1 cellular context compared by ENCODE assay signal in genomic region chr11:367956-368413, GRCh38.
A peak's percentile ranks its signal among the peaks of the same experiment; 100 is the strongest.
TF ChIP-seq lines count a peak whose summit lies in the region.

No MANE protein-coding gene starts in this region.

TF ChIP-seq in H1, 55 proteins besides CTCF, POLR2A, EP300 and RAD21:
- TF ChIP-seq MAX (IDR thresholded peaks at IDR 0.05) (0 out of 2 replicates have a peak, but pooled peaks have one; percentile 12), EGR1 (IDR thresholded peaks at IDR 0.05; ENCODE audit: borderline replicate concordance, low read depth, low read length) (0 out of 2 replicates have a peak, but pooled peaks have one; percentile 22), USF2 (IDR thresholded peaks at IDR 0.05; ENCODE audit: low read length) (no peak), PHF8 (conservative IDR thresholded peaks at IDR 0.05; ENCODE audit: low read depth, low read length) (no peak), HDAC2 (IDR thresholded peaks at IDR 0.05; ENCODE audit: borderline replicate concordance in 1 of 2, low read depth in 2 of 2, low read length in 2 of 2) (0 out of 4 replicates have a peak, but pooled peaks of 1 of the 2 experiments have one; percentile 16), BCL11A (IDR thresholded peaks at IDR 0.05; ENCODE audit: low read depth in 2 of 2, low read length in 2 of 2) (no peak), SP4 (IDR thresholded peaks at IDR 0.05; ENCODE audit: low read length) (peak; percentile 30; the same call in 1 of the 2 replicates)
TF ChIP-seq in H1: peak in this region for 4.
